ENCODE assay signal across 26 cellular contexts in genomic region chr1:224482619-224483018, GRCh38. TPM values are rescaled to one million over a fixed set of nuclear protein-coding genes. Genes with fewer than 3 reads are reported as not detected.
DNase-seq lines count a peak whose midpoint lies in the region; ATAC-seq, FAIRE-seq and TF ChIP-seq lines count a peak whose summit lies in the region.
"Had no signal": no experiment of that assay in that cellular context is flagged by ENCODE, and none has a peak within 500 bp of the region (broad histone marks: within the 10 kb centered on the region; RNA-seq: fewer than 3 reads in every experiment).

No MANE protein-coding gene starts in this region.

- H3K79me2 ChIP-seq in GM23248 (ENCODE audit: insufficient read depth), result no peaks in the 10 kb centered on the region

- in situ Hi-C loops in GM23248 (cut with MboI), result no loop called here

- no peak overlapping the region for H3K4me2 ChIP-seq in GM23248 (ENCODE audit: unreplicated experiment)
- H3K4me2 ChIP-seq: BLaER1 treated with 17β-estradiol and CSF1 and Interleukin-3, amounts not matched to agents 10 nM and 100 nM had no signal

- H3K36me3 ChIP-seq in GM23248 (ENCODE audit: low read depth) (no peaks in the 10 kb centered on the region), small intestine (ENCODE audit: control insufficient read depth in 2 of 2, insufficient read depth in 2 of 2, low read length in 2 of 2) (no peaks in the 10 kb centered on the region)
- H3K36me3 ChIP-seq: BLaER1 treated with 17β-estradiol and CSF1 and Interleukin-3, amounts not matched to agents 10 nM and 100 nM; gastroesophageal sphincter; left ventricle myocardium inferior had no signal

- no peak for FAIRE-seq in small intestine (lab: Jason Lieb, UNC)
- FAIRE-seq: GM18507 had no signal

- intact Hi-C loops in left colon (cut with DNase I, micrococcal nuclease), result no loop called here

- no peaks in the 10 kb centered on the region for H3F3A ChIP-seq in GM23248 (ENCODE audit: insufficient read depth)

- H3K9me3 ChIP-seq in GM23248 (ENCODE audit: low read depth) (no peaks in the 10 kb centered on the region), small intestine (ENCODE audit: control insufficient read depth, low read depth) (no peaks in the 10 kb centered on the region)
- H3K9me3 ChIP-seq: body of pancreas, Caco-2, gastroesophageal sphincter, left ventricle myocardium inferior had no signal

- no peak overlapping the region for H2AFZ ChIP-seq in GM23248

- H3K27me3 ChIP-seq in GM23248 (replicated peaks; ENCODE audit: insufficient read depth) (no peaks in the 10 kb centered on the region), small intestine (ENCODE audit: control insufficient read depth in 2 of 2, insufficient read depth in 2 of 2, low read length in 2 of 2) (no peaks in the 10 kb centered on the region)
- H3K27me3 ChIP-seq: BLaER1 treated with 17β-estradiol and CSF1 and Interleukin-3, amounts not matched to agents 10 nM and 100 nM; body of pancreas; gastroesophageal sphincter had no signal

- no peaks in the 10 kb centered on the region for H4K20me1 ChIP-seq in GM23248 (ENCODE audit: insufficient read depth)
- H4K20me1 ChIP-seq: BLaER1 treated with 17β-estradiol and CSF1 and Interleukin-3, amounts not matched to agents 10 nM and 100 nM had no signal

- DNase-seq in GM23248 (peak; percentile 39), M059J (ENCODE audit: low read depth) (peak; percentile 28), choroid plexus epithelial cell (ENCODE audit: low read depth) (peak; percentile 27), left colon (peak in 1 of 2 donors; percentile 52), iPS-NIHi11 (ENCODE audit: low spot score) (no peak), small intestine (no peak), coronary artery (ENCODE audit: low spot score) (no peak)
- DNase-seq: activated T-cell treated with anti-CD3 and anti-CD28 coated beads, Interleukin-2, amount 50 U/mL, for 24 hours; body of pancreas; Caco-2; effector CD4-positive, alpha-beta T cell; hippocampal formation; immature natural killer cell; Karpas-422; left ventricle myocardium inferior; NCI-H2081; NCI-H345; NCI-H774; stimulated activated naive B cell treated with anti-CD40 and anti-IgM and Interleukin-4, amounts not matched to agents 10 μg/mL and 1 μg/mL and 100 μg/mL, for 72 hours; T-helper 2 cell had no signal

- no peaks in the 10 kb centered on the region for H3K4me1 ChIP-seq in GM23248 (ENCODE audit: insufficient read depth)
- no peaks in the 10 kb centered on the region for H3K4me1 ChIP-seq in small intestine (ENCODE audit: control insufficient read depth in 2 of 2, insufficient read depth in 1 of 2, low read depth in 1 of 2, low read length in 1 of 2)
- H3K4me1 ChIP-seq: body of pancreas, Caco-2, gastroesophageal sphincter, left ventricle myocardium inferior had no signal

- ATAC-seq in left colon (peak; percentile 90), HG03469 (IDR thresholded peaks at IDR 0.05; ENCODE audit: unreplicated experiment) (no peak)
- ATAC-seq: body of pancreas; gastroesophageal sphincter; sciatic nerve; stimulated activated naive B cell treated with anti-CD40 and anti-IgM and Interleukin-4, amounts not matched to agents 10 μg/mL and 1 μg/mL and 100 μg/mL, for 72 hours had no signal

- H3K27ac ChIP-seq in GM23248 (no peak overlapping the region), small intestine (ENCODE audit: low read depth in 1 of 2, low read length in 1 of 2) (no peak overlapping the region), coronary artery (no peak overlapping the region)
- H3K27ac ChIP-seq: BLaER1 treated with 17β-estradiol and CSF1 and Interleukin-3, amounts not matched to agents 10 nM and 100 nM; body of pancreas; gastroesophageal sphincter; HL-60; left ventricle myocardium inferior had no signal

- no peak overlapping the region for H3K9ac ChIP-seq in GM23248
- H3K9ac ChIP-seq: BLaER1 treated with 17β-estradiol and CSF1 and Interleukin-3, amounts not matched to agents 10 nM and 100 nM had no signal

- WGBS in GM23248 (ENCODE audit: low coverage in 1 of 2, low lambda C conversion rate in 2 of 2, missing lambda C conversion rate in 2 of 2), 2 experiments, result 80 to 83% methylated on average over 4 of the region's 4 CpGs
- WGBS in small intestine, 3 donors, result 32 to 56% (median 44%) methylated on average over 4 of the region's 4 CpGs

- no peaks in the 10 kb centered on the region for H3K9me2 ChIP-seq in GM23248 (ENCODE audit: insufficient read depth)

- H3K4me3 ChIP-seq in GM23248, result no peak overlapping the region
- no peak overlapping the region for H3K4me3 ChIP-seq in choroid plexus epithelial cell (ENCODE audit: low read depth, low read length)
- H3K4me3 ChIP-seq in small intestine (ENCODE audit: low read depth in 1 of 2, low read length in 2 of 2), result no peak overlapping the region
- no peak overlapping the region for H3K4me3 ChIP-seq in coronary artery
- H3K4me3 ChIP-seq: BLaER1 treated with 17β-estradiol and CSF1 and Interleukin-3, amounts not matched to agents 10 nM and 100 nM; body of pancreas; gastroesophageal sphincter; left ventricle myocardium inferior had no signal

- TF ChIP-seq CTCF in choroid plexus epithelial cell (conservative IDR thresholded peaks at IDR 0.05; ENCODE audit: low read depth, low read length) (no peak), coronary artery (IDR thresholded peaks at IDR 0.05) (no peak)

RNA-seq across cellular contexts. Expression of gene WDR26, which starts 48.0 kb away (rescaled TPM):
- total RNA-seq in GM23248 (2014; rRNA removed; shearing (Covaris generic)), result 38.7 and 43.4 TPM in 2 replicates
- polyA plus RNA-seq in GM23248 (2016; fragmentation: Nextera tagmentation; extraction: Ambion mirVana) (10.5 and 10.7 TPM in 2 replicates), small intestine (10 to 100 TPM; 15.9 to 20.6 (median 17.7) TPM)
- total RNA-seq in M059J (2014; rRNA removed; shearing (Covaris generic)), result 37.9 and 58.6 TPM in 2 replicates
- total RNA-seq in left colon, result 10 to 100 TPM; 62.1 to 64.4 TPM

Comparison
In these comparisons a context has a peak if more than half of its experiments do, and no peak if none do; other contexts are left out.
1. DNase-seq: peak in GM23248 (single experiment), M059J (single experiment) and choroid plexus epithelial cell (single experiment); none in iPS-NIHi11 (single experiment), small intestine (single experiment) and coronary artery (single experiment).